In genomic region chr2:146312899-146313298, GRCh38 we compare ENCODE assay signal across 11 cellular contexts.
DNase-seq lines count a peak whose midpoint lies in the region; ATAC-seq, FAIRE-seq and TF ChIP-seq lines count a peak whose summit lies in the region.
"Had no signal": no experiment of that assay in that cellular context is flagged by ENCODE, and none has a peak within 500 bp of the region (broad histone marks: within the 10 kb centered on the region; RNA-seq: fewer than 3 reads in every experiment).

No MANE protein-coding gene starts in this region.

- H3K27me3 ChIP-seq in bronchial epithelial cell (ENCODE audit: control insufficient read depth, insufficient read depth, low read length): no peaks in the 10 kb centered on the region

- no peak overlapping the region for H3K4me3 Mint-ChIP-seq in neural crest cell
- no peak overlapping the region for H3K4me3 Mint-ChIP-seq in T-helper 2 cell treated with Interferon-gamma antibody and Interleukin-4, amounts not matched to agents 5 μg/mL and 100 μg/mL, for 36 hours
- H3K4me3 Mint-ChIP-seq: central memory CD8-positive, alpha-beta T cell had no signal

- H3K36me3 Mint-ChIP-seq in neural crest cell (ENCODE audit: low read depth): peaks cover 3% of the 10 kb centered on the region
- H3K36me3 Mint-ChIP-seq in T-helper 2 cell treated with Interferon-gamma antibody and Interleukin-4, amounts not matched to agents 5 μg/mL and 100 μg/mL, for 36 hours (ENCODE audit: low read depth): no peaks in the 10 kb centered on the region

- H3K27ac ChIP-seq in caudate nucleus (ENCODE audit: low read depth, low read length): no peak overlapping the region
- H3K27ac ChIP-seq: HL-60, WERI-Rb-1 had no signal

- no peak for FAIRE-seq in bronchial epithelial cell (lab: Jason Lieb, UNC)

- TF ChIP-seq CTCF in bronchial epithelial cell (IDR thresholded peaks at IDR 0.05; ENCODE audit: insufficient read depth, low read length, severe bottlenecking) (peak; percentile 4), neural crest cell (conservative IDR thresholded peaks at IDR 0.05) (peak; percentile 52)

- H3K4me1 Mint-ChIP-seq in neural crest cell: peaks cover 40% of the 10 kb centered on the region
- H3K4me1 Mint-ChIP-seq in T-helper 2 cell treated with Interferon-gamma antibody and Interleukin-4, amounts not matched to agents 5 μg/mL and 100 μg/mL, for 36 hours (ENCODE audit: low read depth): no peaks in the 10 kb centered on the region
- H3K4me1 Mint-ChIP-seq: central memory CD8-positive, alpha-beta T cell had no signal

- no peaks in the 10 kb centered on the region for H3K36me3 ChIP-seq in bronchial epithelial cell (ENCODE audit: control insufficient read depth, insufficient read depth, low read length)
- H3K36me3 ChIP-seq: WERI-Rb-1 had no signal

- no peaks in the 10 kb centered on the region for H3K9me3 Mint-ChIP-seq in neural crest cell
- no peaks in the 10 kb centered on the region for H3K9me3 Mint-ChIP-seq in T-helper 2 cell treated with Interferon-gamma antibody and Interleukin-4, amounts not matched to agents 5 μg/mL and 100 μg/mL, for 36 hours
- H3K9me3 Mint-ChIP-seq: central memory CD8-positive, alpha-beta T cell had no signal

- H3K4me3 ChIP-seq in bronchial epithelial cell (ENCODE audit: low read depth, low read length): no peak overlapping the region

- no peaks in the 10 kb centered on the region for H3K27me3 Mint-ChIP-seq in neural crest cell (ENCODE audit: low read depth)
- no peaks in the 10 kb centered on the region for H3K27me3 Mint-ChIP-seq in T-helper 2 cell treated with Interferon-gamma antibody and Interleukin-4, amounts not matched to agents 5 μg/mL and 100 μg/mL, for 36 hours (ENCODE audit: low read depth)
- H3K27me3 Mint-ChIP-seq: central memory CD8-positive, alpha-beta T cell had no signal

- DNase-seq in ELR (ENCODE audit: low read depth): peak; percentile 61
- DNase-seq in NCI-H2081 treated with DMSO at 0.1 percent for 48 hours (lab: John Stamatoyannopoulos, UW): peak; percentile 18
- DNase-seq in bronchial epithelial cell (ENCODE audit: low read depth): peak; percentile 51
- no peak for DNase-seq in neural crest cell (ENCODE audit: low read depth, low spot score)
- DNase-seq in caudate nucleus (lab: John Stamatoyannopoulos, UW): no peak
- DNase-seq in T-helper 2 cell treated with Interferon-gamma antibody and Interleukin-4, amounts not matched to agents 5 μg/mL and 100 μg/mL, for 36 hours (ENCODE audit: low spot score): no peak
- DNase-seq: WERI-Rb-1 had no signal

- H3K27ac Mint-ChIP-seq in neural crest cell (ENCODE audit: unreplicated experiment): peak overlapping the region; percentile 86
- H3K27ac Mint-ChIP-seq in T-helper 2 cell treated with Interferon-gamma antibody and Interleukin-4, amounts not matched to agents 5 μg/mL and 100 μg/mL, for 36 hours: no peak overlapping the region

- no peak for ATAC-seq in HG02571 (IDR thresholded peaks at IDR 0.05; ENCODE audit: unreplicated experiment)
- no peak for ATAC-seq in GM18498 (IDR thresholded peaks at IDR 0.05; ENCODE audit: unreplicated experiment)

Comparison
In these comparisons a context has a peak if more than half of its experiments do, and no peak if none do; other contexts are left out.
1. DNase-seq: peak in ELR (single experiment), NCI-H2081 treated with DMSO at 0.1 percent for 48 hours (single experiment) and bronchial epithelial cell (single experiment); none in neural crest cell (single experiment), caudate nucleus (0 of 61) and T-helper 2 cell treated with Interferon-gamma antibody and Interleukin-4, amounts not matched to agents 5 μg/mL and 100 μg/mL, for 36 hours (single experiment).